ENCODE assay signal across 23 cellular contexts in the genomic region with DNA sequence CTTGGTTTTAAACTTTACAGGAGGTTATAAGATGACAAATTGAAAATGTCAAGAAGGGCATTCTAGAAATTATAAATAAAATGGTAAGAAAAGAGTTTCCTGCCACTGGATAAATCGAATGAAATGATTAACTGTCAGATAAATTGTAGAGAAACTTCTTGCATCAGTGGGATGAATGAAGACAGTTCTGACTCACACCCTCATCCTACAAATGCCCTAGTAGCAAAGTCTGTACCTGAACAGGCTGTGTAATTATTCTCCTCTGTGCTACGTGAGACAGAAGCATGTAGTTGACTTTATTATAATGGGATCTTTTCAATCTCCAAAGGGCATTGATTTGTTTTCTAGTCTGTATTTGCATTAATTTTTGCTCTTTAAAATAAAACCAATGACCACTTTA. TPM values are rescaled to one million over a fixed set of nuclear protein-coding genes. Genes with fewer than 3 reads are reported as not detected.
DNase-seq lines count a peak whose midpoint lies in the region; ATAC-seq and TF ChIP-seq lines count a peak whose summit lies in the region.
"Had no signal": no experiment of that assay in that cellular context is flagged by ENCODE, and none has a peak within 500 bp of the region (broad histone marks: within the 10 kb centered on the region; RNA-seq: fewer than 3 reads in every experiment).

No MANE protein-coding gene starts in this region.

- BruUV-seq in mammary epithelial cell (replicated peaks; lab: Mats Ljungman, UMichigan) (no TSS peak), MCF 10A (replicated peaks; lab: Mats Ljungman, UMichigan) (no TSS peak)

- H3K9me3 Mint-ChIP-seq in activated T-cell treated with anti-CD3 and anti-CD28 coated beads, Interleukin-2, amount 50 U/mL, for 24 hours = no peaks in the 10 kb centered on the region
- H3K9me3 Mint-ChIP-seq in MCF 10A (ENCODE audit: unreplicated experiment) = no peaks in the 10 kb centered on the region
- peaks cover 15% of the 10 kb centered on the region for H3K9me3 Mint-ChIP-seq in activated T-helper 2 cell treated with anti-CD3 and anti-CD28 coated beads, Interferon-gamma antibody, Interleukin-2, Interleukin-4, amounts not matched to agents 10 μg/mL and 5 μg/mL and 100 μg/mL, durations not matched to agents 14 hours and 24 hours and 36 hours
- H3K9me3 Mint-ChIP-seq in stimulated activated effector memory CD8-positive, alpha-beta T cell treated with anti-CD3 and anti-CD28 coated beads, Interleukin-12 subunit alpha, Interleukin-12 subunit beta, amount 100 ng/mL, for 72 hours = peaks cover 2% of the 10 kb centered on the region

- no peaks in the 10 kb centered on the region for H4K20me1 ChIP-seq in mammary epithelial cell (ENCODE audit: insufficient read depth, low read length)

- 60% methylated on average over 2 of the region's 2 CpGs for WGBS in mammary epithelial cell (ENCODE audit: low coverage, missing lambda C conversion rate)

- intact Hi-C loops in mammary epithelial cell (cut with micrococcal nuclease) (loop anchor here (5.0 kb wide), 1 partner anchor 476 kb away; no protein-coding TSS in a partner anchor), MCF 10A (cut with micrococcal nuclease) (no loop called here)
- intact Hi-C loops in activated T-helper 2 cell treated with anti-CD3 and anti-CD28 coated beads, Interferon-gamma antibody, Interleukin-2, Interleukin-4, amounts not matched to agents 10 μg/mL and 5 μg/mL and 100 μg/mL, durations not matched to agents 14 hours and 24 hours and 36 hours (cut with micrococcal nuclease) = loop anchor here (5.0 to 10.0 kb wide), 7 partner anchors 159 to 1756 kb away; no protein-coding TSS in a partner anchor

- H3K4me1 Mint-ChIP-seq in activated T-cell treated with anti-CD3 and anti-CD28 coated beads, Interleukin-2, amount 50 U/mL, for 24 hours (ENCODE audit: low read depth) = peaks cover 32% of the 10 kb centered on the region
- peaks cover 21% of the 10 kb centered on the region for H3K4me1 Mint-ChIP-seq in MCF 10A (ENCODE audit: insufficient read depth, unreplicated experiment)
- H3K4me1 Mint-ChIP-seq in activated T-helper 2 cell treated with anti-CD3 and anti-CD28 coated beads, Interferon-gamma antibody, Interleukin-2, Interleukin-4, amounts not matched to agents 10 μg/mL and 5 μg/mL and 100 μg/mL, durations not matched to agents 14 hours and 24 hours and 36 hours (ENCODE audit: low read depth) = peaks cover 46% of the 10 kb centered on the region
- peaks cover 40% of the 10 kb centered on the region for H3K4me1 Mint-ChIP-seq in stimulated activated effector memory CD8-positive, alpha-beta T cell treated with anti-CD3 and anti-CD28 coated beads, Interleukin-12 subunit alpha, Interleukin-12 subunit beta, amount 100 ng/mL, for 72 hours

- POLR2A ChIA-PET in MCF 10A (lab: Yijun Ruan, JAX) = interaction anchor here (0.7 to 0.8 kb wide), 2 partner anchors 184 to 399 kb away, joined by 3 to 5 read pairs; a partner anchor contains a TSS

- no peak overlapping the region for H2AFZ ChIP-seq in mammary epithelial cell (ENCODE audit: low read depth, low read length)
- H2AFZ ChIP-seq: GM23338 had no signal

- peaks cover 46% of the 10 kb centered on the region for H3K27me3 Mint-ChIP-seq in activated T-cell treated with anti-CD3 and anti-CD28 coated beads, Interleukin-2, amount 50 U/mL, for 24 hours
- H3K27me3 Mint-ChIP-seq in MCF 10A (ENCODE audit: insufficient read depth, unreplicated experiment) = no peaks in the 10 kb centered on the region
- H3K27me3 Mint-ChIP-seq in activated T-helper 2 cell treated with anti-CD3 and anti-CD28 coated beads, Interferon-gamma antibody, Interleukin-2, Interleukin-4, amounts not matched to agents 10 μg/mL and 5 μg/mL and 100 μg/mL, durations not matched to agents 14 hours and 24 hours and 36 hours (ENCODE audit: low read depth) = peaks cover 51% of the 10 kb centered on the region

- ATAC-seq in stimulated activated effector memory CD8-positive, alpha-beta T cell treated with anti-CD3 and anti-CD28 coated beads, Interleukin-12 subunit alpha, Interleukin-12 subunit beta, amount 100 ng/mL, for 72 hours = peak; percentile 53
- ATAC-seq: GM23338, HCT116 had no signal

- CTCF ChIA-PET in mammary epithelial cell (lab: Charles Lee; ENCODE audit: low non-redundant PET) = no interaction called here
- CTCF ChIA-PET in MCF 10A (lab: Yijun Ruan, JAX) = interaction anchor here (0.5 to 4.0 kb wide), 5 partner anchors 21 to 401 kb away, joined by 3 to 133 read pairs (median 12); no protein-coding TSS in a partner anchor

- no peak overlapping the region for H3K4me3 ChIP-seq in mammary epithelial cell (replicated peaks in 1 of 3; ENCODE audit: insufficient read depth in 1 of 3, low read depth in 2 of 3, low read length in 3 of 3)
- H3K4me3 ChIP-seq in brain microvascular endothelial cell (ENCODE audit: low read depth, low read length) = no peak overlapping the region
- H3K4me3 ChIP-seq: GM23338 had no signal

- H3K27ac Mint-ChIP-seq in activated T-cell treated with anti-CD3 and anti-CD28 coated beads, Interleukin-2, amount 50 U/mL, for 24 hours = peak overlapping the region; percentile 11
- H3K27ac Mint-ChIP-seq in MCF 10A (ENCODE audit: low read depth, unreplicated experiment) = no peak overlapping the region
- peak overlapping the region; percentile 66 for H3K27ac Mint-ChIP-seq in activated T-helper 2 cell treated with anti-CD3 and anti-CD28 coated beads, Interferon-gamma antibody, Interleukin-2, Interleukin-4, amounts not matched to agents 10 μg/mL and 5 μg/mL and 100 μg/mL, durations not matched to agents 14 hours and 24 hours and 36 hours
- H3K27ac Mint-ChIP-seq in stimulated activated effector memory CD8-positive, alpha-beta T cell treated with anti-CD3 and anti-CD28 coated beads, Interleukin-12 subunit alpha, Interleukin-12 subunit beta, amount 100 ng/mL, for 72 hours = peak overlapping the region; percentile 36
- H3K27ac Mint-ChIP-seq: CD4-positive, alpha-beta memory T cell; GM23338; H9 had no signal

- in situ Hi-C loops in mammary epithelial cell (cut with MboI; ENCODE audit: low sequenced_read_pairs in 2 of 2) = loop anchor here (5.0 to 25.0 kb wide), 3 partner anchors 189 to 921 kb away; no protein-coding TSS in a partner anchor
- in situ Hi-C loops in brain microvascular endothelial cell (cut with HindIII; ENCODE audit: low pct_ligation_motif_present, low sequenced_read_pairs) = no loop called here

- H3K4me3 Mint-ChIP-seq in activated T-cell treated with anti-CD3 and anti-CD28 coated beads, Interleukin-2, amount 50 U/mL, for 24 hours = no peak overlapping the region
- no peak overlapping the region for H3K4me3 Mint-ChIP-seq in MCF 10A (ENCODE audit: unreplicated experiment)
- no peak overlapping the region for H3K4me3 Mint-ChIP-seq in activated T-helper 2 cell treated with anti-CD3 and anti-CD28 coated beads, Interferon-gamma antibody, Interleukin-2, Interleukin-4, amounts not matched to agents 10 μg/mL and 5 μg/mL and 100 μg/mL, durations not matched to agents 14 hours and 24 hours and 36 hours (ENCODE audit: low read depth)
- no peak overlapping the region for H3K4me3 Mint-ChIP-seq in stimulated activated effector memory CD8-positive, alpha-beta T cell treated with anti-CD3 and anti-CD28 coated beads, Interleukin-12 subunit alpha, Interleukin-12 subunit beta, amount 100 ng/mL, for 72 hours
- H3K4me3 Mint-ChIP-seq: CD4-positive, alpha-beta memory T cell; GM23338; H9 had no signal

- dilution Hi-C loops in mammary epithelial cell (cut with HindIII; ENCODE audit: low sequenced_read_pairs) = no loop called here

- no peak for DNase-seq in activated T-cell treated with anti-CD3 and anti-CD28 coated beads, Interleukin-2, amount 50 U/mL, for 24 hours
- no peak for DNase-seq in activated T-cell treated with anti-CD3 and anti-CD28 coated beads, Interleukin-2, amount 50 U/mL, for 48 hours
- DNase-seq in mammary epithelial cell = peak; percentile 4
- no peak for DNase-seq in MCF 10A (ENCODE audit: unreplicated experiment)
- DNase-seq in activated T-helper 2 cell treated with anti-CD3 and anti-CD28 coated beads, Interferon-gamma antibody, Interleukin-2, Interleukin-4, amounts not matched to agents 10 μg/mL and 5 μg/mL and 100 μg/mL, durations not matched to agents 14 hours and 24 hours and 36 hours (ENCODE audit: low spot score) = no peak
- no peak for DNase-seq in stimulated activated effector memory CD8-positive, alpha-beta T cell treated with anti-CD3 and anti-CD28 coated beads, Interleukin-12 subunit alpha, Interleukin-12 subunit beta, amount 100 ng/mL, for 72 hours (ENCODE audit: low spot score in 2 of 2)
- no peak for DNase-seq in OCI-M2 (lab: John Stamatoyannopoulos, UW; ENCODE audit: unreplicated experiment)
- no peak for DNase-seq in brain microvascular endothelial cell
- DNase-seq: C1 segment of cervical spinal cord; Calu3; CD4-positive, alpha-beta memory T cell; COR-L47; DMS53; DMS79 treated with DMSO at 0.1 percent for 48 hours; GF-D8; H9 had no signal

- no peaks in the 10 kb centered on the region for H3K36me3 ChIP-seq in mammary epithelial cell (ENCODE audit: insufficient read depth, low read length)
- no peaks in the 10 kb centered on the region for H3K36me3 ChIP-seq in brain microvascular endothelial cell (replicated peaks)

- H3K9me3 ChIP-seq in mammary epithelial cell (replicated peaks; ENCODE audit: insufficient read depth, low read length) = no peaks in the 10 kb centered on the region

- peaks cover 5% of the 10 kb centered on the region for H3K4me1 ChIP-seq in mammary epithelial cell (ENCODE audit: insufficient read depth, low read length)

- H3K36me3 Mint-ChIP-seq in activated T-cell treated with anti-CD3 and anti-CD28 coated beads, Interleukin-2, amount 50 U/mL, for 24 hours (ENCODE audit: low read depth) = no peaks in the 10 kb centered on the region
- H3K36me3 Mint-ChIP-seq in MCF 10A (ENCODE audit: insufficient read depth, unreplicated experiment) = no peaks in the 10 kb centered on the region
- peaks cover 3% of the 10 kb centered on the region for H3K36me3 Mint-ChIP-seq in activated T-helper 2 cell treated with anti-CD3 and anti-CD28 coated beads, Interferon-gamma antibody, Interleukin-2, Interleukin-4, amounts not matched to agents 10 μg/mL and 5 μg/mL and 100 μg/mL, durations not matched to agents 14 hours and 24 hours and 36 hours (ENCODE audit: low read depth)
- peaks cover 6% of the 10 kb centered on the region for H3K36me3 Mint-ChIP-seq in stimulated activated effector memory CD8-positive, alpha-beta T cell treated with anti-CD3 and anti-CD28 coated beads, Interleukin-12 subunit alpha, Interleukin-12 subunit beta, amount 100 ng/mL, for 72 hours
- H3K36me3 Mint-ChIP-seq: CD4-positive, alpha-beta memory T cell had no signal

- H3K27ac ChIP-seq in mammary epithelial cell (ENCODE audit: insufficient read depth, low read depth, low read length) = no peak overlapping the region
- no peak overlapping the region for H3K27ac ChIP-seq in brain microvascular endothelial cell

- H3K79me2 ChIP-seq in mammary epithelial cell (ENCODE audit: insufficient read depth, low read length) = no peaks in the 10 kb centered on the region

- no peaks in the 10 kb centered on the region for H3K27me3 ChIP-seq in mammary epithelial cell (ENCODE audit: insufficient read depth, low read length)
- no peaks in the 10 kb centered on the region for H3K27me3 ChIP-seq in brain microvascular endothelial cell (replicated peaks)

- no peak overlapping the region for H3K9ac ChIP-seq in mammary epithelial cell (ENCODE audit: insufficient read depth, low read length)

- TF ChIP-seq CTCF in mammary epithelial cell (conservative IDR thresholded peaks at IDR 0.05 in 1 of 2, IDR thresholded peaks at IDR 0.05 in 1 of 2; ENCODE audit: extremely low read depth in 1 of 2, insufficient read depth in 1 of 2, low read depth in 1 of 2, low read length in 2 of 2) (no peak), MCF 10A (IDR thresholded peaks at IDR 0.05; ENCODE audit: unreplicated experiment) (no peak), brain microvascular endothelial cell (IDR thresholded peaks at IDR 0.05; ENCODE audit: low read depth, low read length, missing control alignments) (no peak)

- no peak overlapping the region for H3K4me2 ChIP-seq in mammary epithelial cell (ENCODE audit: insufficient read depth, low read depth, low read length)
- H3K4me2 ChIP-seq: GM23338 had no signal

RNA-seq across cellular contexts. Expression of a gene that starts 47.3 kb away (rescaled TPM):
- under 1 TPM in 1 of 2 donors, not detected in 1; under 0.01 TPM for total RNA-seq in mammary epithelial cell
- polyA plus RNA-seq in mammary epithelial cell = not detected
- not detected for polyA minus RNA-seq in mammary epithelial cell
- total RNA-seq in MCF 10A (2022) = not detected in 2 replicates
- total RNA-seq in activated T-helper 2 cell treated with anti-CD3 and anti-CD28 coated beads, Interferon-gamma antibody, Interleukin-2, Interleukin-4, amounts not matched to agents 10 μg/mL and 5 μg/mL and 100 μg/mL, durations not matched to agents 14 hours and 24 hours and 36 hours = not detected in 2 replicates
- total RNA-seq: A172; A673; CD4-positive, alpha-beta memory T cell; G401; GM23338; H4; H9 had no signal
- polyA plus RNA-seq: BJ; CD4-positive, alpha-beta memory T cell; GM23338 had no signal
